ENCODE assay signal across 1 cellular context in genomic region chr1:219273088-219273686, GRCh38.
TF ChIP-seq lines count a peak whose summit lies in the region.

No MANE protein-coding gene starts in this region.

TF ChIP-seq in HEK293, 187 proteins besides CTCF, POLR2A, EP300 and RAD21 (continued from another document):
- TF ChIP-seq ATF2 (tag by site-specific recombination; IDR thresholded peaks at IDR 0.05; ENCODE audit: low read depth): peak; percentile 93
- no peak for TF ChIP-seq ZNF513 (tag by site-specific recombination; IDR thresholded peaks at IDR 0.05)
- peak; percentile 91 for TF ChIP-seq WT1 (tag by site-specific recombination; IDR thresholded peaks at IDR 0.05)
- TF ChIP-seq OSR2 (tag by site-specific recombination; IDR thresholded peaks at IDR 0.05): peak; percentile 83; the same call in 1 of the 2 replicates
